In the genomic region with DNA sequence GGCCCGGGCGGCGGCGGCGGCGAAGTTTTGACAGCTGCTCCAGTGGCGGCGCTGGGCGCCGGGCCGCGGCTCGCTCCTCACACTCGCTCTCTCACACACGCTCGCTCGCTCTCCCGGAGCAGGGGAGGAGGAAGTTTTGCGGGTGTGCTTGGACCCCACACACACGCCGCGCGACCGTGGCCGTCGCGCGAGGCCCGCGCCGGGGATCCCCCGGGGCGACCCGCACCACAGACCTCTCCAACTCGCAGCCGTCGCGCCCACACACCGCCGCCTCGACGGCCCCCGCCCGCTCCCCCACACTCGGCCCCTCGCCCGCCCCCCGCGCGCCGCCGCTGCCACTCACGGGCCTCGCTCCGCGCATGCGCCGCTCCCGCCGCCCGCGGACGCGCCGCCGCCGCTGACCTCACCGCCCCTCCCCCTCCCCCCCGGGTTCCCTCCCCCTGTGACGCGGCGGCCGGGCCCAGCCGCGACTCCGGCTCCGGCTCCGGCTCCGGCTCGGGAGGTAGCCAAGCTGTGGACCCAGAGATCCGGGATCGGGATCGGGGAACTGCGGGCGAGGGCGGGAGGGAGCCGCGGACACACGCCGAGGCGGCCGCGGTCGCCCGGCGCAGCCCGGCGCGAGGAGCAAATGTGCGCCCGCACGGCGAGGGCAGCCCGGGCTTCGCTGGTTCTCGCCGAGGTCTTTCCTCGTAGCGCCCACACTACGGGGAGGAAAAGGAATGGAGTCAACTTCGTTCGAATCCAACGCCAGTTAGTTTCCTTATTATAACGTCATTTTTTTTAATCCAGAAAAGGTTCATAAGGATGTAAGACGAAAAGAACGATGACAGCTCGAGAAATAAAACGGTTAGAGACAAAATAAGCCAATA, we compare ENCODE assay signal across 8 cellular contexts. TPM values are rescaled to one million over a fixed set of nuclear protein-coding genes. Genes with fewer than 3 reads are reported as not detected.
DNase-seq lines count a peak whose midpoint lies in the region; ATAC-seq and TF ChIP-seq lines count a peak whose summit lies in the region.

No MANE protein-coding gene starts in this region.

- H3K4me1 Mint-ChIP-seq in endothelial cell (ENCODE audit: unreplicated experiment) = peaks cover 12% of the 10 kb centered on the region
- H3K4me1 Mint-ChIP-seq in mesothelial cell of epicardium = peaks cover 18% of the 10 kb centered on the region

- H3K27me3 Mint-ChIP-seq in endothelial cell (ENCODE audit: unreplicated experiment) = peaks cover 4% of the 10 kb centered on the region
- no peaks in the 10 kb centered on the region for H3K27me3 Mint-ChIP-seq in mesothelial cell of epicardium (ENCODE audit: low read depth)

- H3K4me3 Mint-ChIP-seq in endothelial cell (ENCODE audit: unreplicated experiment) = peak overlapping the region; percentile 94
- H3K4me3 Mint-ChIP-seq in mesothelial cell of epicardium = peak overlapping the region; percentile 78

- peaks cover 4% of the 10 kb centered on the region for H3K36me3 Mint-ChIP-seq in endothelial cell (ENCODE audit: low read depth, unreplicated experiment)
- H3K36me3 Mint-ChIP-seq in mesothelial cell of epicardium = no peaks in the 10 kb centered on the region

- H3K27ac Mint-ChIP-seq in endothelial cell (ENCODE audit: unreplicated experiment) = peak overlapping the region; percentile 84
- H3K27ac Mint-ChIP-seq in mesothelial cell of epicardium = peak overlapping the region; percentile 89

- peak; percentile 94 for DNase-seq in COLO668 (lab: John Stamatoyannopoulos, UW; ENCODE audit: unreplicated experiment)
- peak; percentile 93 for DNase-seq in HT-29 (ENCODE audit: low spot score)
- peak; percentile 40 for DNase-seq in NOMO-1 treated with dmso at 0.1 percent for 144 hours (lab: John Stamatoyannopoulos, UW; ENCODE audit: unreplicated experiment)
- peak; percentile 89 for DNase-seq in activated CD8-positive, alpha-beta memory T cell treated with anti-CD3 and anti-CD28 coated beads, Interleukin-2, amount 50 U/mL, for 4 hours
- peak; percentile 98 for DNase-seq in endothelial cell (ENCODE audit: low spot score)
- DNase-seq in mesothelial cell of epicardium (ENCODE audit: low spot score in 2 of 2, unreplicated experiment in 2 of 2) = peak; percentile 89 to 93
- peak; percentile 77 to 87 for DNase-seq in stimulated activated CD8-positive, alpha-beta memory T cell treated with anti-CD3 and anti-CD28 coated beads, Interleukin-15, amount 100 ng/mL, for 4 hours (ENCODE audit: low read depth in 2 of 2)

- no peaks in the 10 kb centered on the region for H3K9me3 Mint-ChIP-seq in endothelial cell (ENCODE audit: unreplicated experiment)
- H3K9me3 Mint-ChIP-seq in mesothelial cell of epicardium = no peaks in the 10 kb centered on the region

- peak; percentile 26 for ATAC-seq in GM19468 (IDR thresholded peaks at IDR 0.05; ENCODE audit: extremely low read depth, unreplicated experiment)

- no peak for TF ChIP-seq CTCF in endothelial cell (IDR thresholded peaks at IDR 0.05; ENCODE audit: unreplicated experiment)
- no peak for TF ChIP-seq CTCF in mesothelial cell of epicardium (IDR thresholded peaks at IDR 0.05; ENCODE audit: unreplicated experiment)

RNA-seq across cellular contexts. Expression of a gene that starts 0.7 kb away (rescaled TPM):
- total RNA-seq in HT-29 (2014; rRNA removed; shearing (Covaris generic)) = 25.4 and 35.0 TPM in 2 replicates
- total RNA-seq in endothelial cell (ENCODE audit: unreplicated experiment) = 59.8 TPM
- 103 to 108 TPM (median 106 TPM) in 3 replicates for total RNA-seq in mesothelial cell of epicardium

Comparison
In these comparisons a context has a peak if more than half of its experiments do, and no peak if none do; other contexts are left out.
1. Peak in every context shown above with its lines: DNase-seq and ATAC-seq.
2. DNase-seq: peak in every context shown above with its lines; median percentile 98 in endothelial cell; 94 in COLO668; 93 in HT-29; 91 in mesothelial cell of epicardium; 89 in activated CD8-positive, alpha-beta memory T cell treated with anti-CD3 and anti-CD28 coated beads, Interleukin-2, amount 50 U/mL, for 4 hours; 82 in stimulated activated CD8-positive, alpha-beta memory T cell treated with anti-CD3 and anti-CD28 coated beads, Interleukin-15, amount 100 ng/mL, for 4 hours; 40 in NOMO-1 treated with dmso at 0.1 percent for 144 hours.